In genomic region chr17:58254803-58255202, GRCh38 we compare ENCODE assay signal across 14 cellular contexts. TPM values are rescaled to one million over a fixed set of nuclear protein-coding genes. Genes with fewer than 3 reads are reported as not detected.
DNase-seq lines count a peak whose midpoint lies in the region; ATAC-seq and TF ChIP-seq lines count a peak whose summit lies in the region.
"Had no signal": no experiment of that assay in that cellular context is flagged by ENCODE, and none has a peak within 500 bp of the region (broad histone marks: within the 10 kb centered on the region; RNA-seq: fewer than 3 reads in every experiment).

No MANE protein-coding gene starts in this region.

- WGBS in iPS DF 6.9 (ENCODE audit: insufficient coverage, insufficient read length), result no CpG with 5 or more reads among the region's 8 CpGs
- 30% methylated on average over 8 of the region's 8 CpGs for WGBS in esophagus muscularis mucosa

- H3K27me3 ChIP-seq in PC-3 (ENCODE audit: low read length) (peaks cover 55% of the 10 kb centered on the region), iPS DF 6.9 (ENCODE audit: control insufficient read depth, insufficient read depth, low read length) (peaks cover 14% of the 10 kb centered on the region), upper lobe of right lung (peaks cover 28% of the 10 kb centered on the region), esophagus muscularis mucosa (peaks cover 0 to 54% (median 0%) of the 10 kb centered on the region in 4 donors)
- H3K27me3 ChIP-seq: ovary had no signal

- H3K9me3 ChIP-seq in PC-3 (ENCODE audit: low read length), result no peaks in the 10 kb centered on the region
- H3K9me3 ChIP-seq in iPS DF 6.9 (ENCODE audit: control insufficient read depth, insufficient read depth, low read length), result peaks cover 2% of the 10 kb centered on the region; the same call in 1 of the 2 replicates
- H3K9me3 ChIP-seq in upper lobe of right lung, result no peaks in the 10 kb centered on the region
- no peaks in the 10 kb centered on the region for H3K9me3 ChIP-seq in esophagus muscularis mucosa
- H3K9me3 ChIP-seq: ovary had no signal

- H4K20me1 ChIP-seq in PC-3 (ENCODE audit: low read length), result no peaks in the 10 kb centered on the region

- H3K9me2 ChIP-seq in PC-3 (replicated peaks; ENCODE audit: low read length), result no peaks in the 10 kb centered on the region

- TF ChIP-seq EP300 in esophagus muscularis mucosa (IDR thresholded peaks at IDR 0.05), result no peak

- no peak overlapping the region for H3K4me3 ChIP-seq in PC-3 (ENCODE audit: low read length)
- no peak overlapping the region for H3K4me3 ChIP-seq in iPS DF 6.9 (ENCODE audit: low read length)
- no peak overlapping the region for H3K4me3 ChIP-seq in upper lobe of right lung
- H3K4me3 ChIP-seq in esophagus muscularis mucosa, result no peak overlapping the region
- H3K4me3 ChIP-seq: ovary had no signal

- TF ChIP-seq CTCF in PC-3 (conservative IDR thresholded peaks at IDR 0.05; ENCODE audit: low read depth, low read length) (peak; percentile 65), upper lobe of right lung (IDR thresholded peaks at IDR 0.05) (peak; percentile 6), esophagus muscularis mucosa (IDR thresholded peaks at IDR 0.05) (no peak)

- BruUV-seq in PC-3 (replicated peaks; lab: Mats Ljungman, UMichigan), result no TSS peak

- no peak overlapping the region for H3K4me2 ChIP-seq in PC-3 (ENCODE audit: low read length)

- peak; percentile 45 for DNase-seq in activated CD8-positive, alpha-beta memory T cell treated with anti-CD3 and anti-CD28 coated beads for 24 hours
- no peak for DNase-seq in activated CD8-positive, alpha-beta memory T cell treated with anti-CD3 and anti-CD28 coated beads, Interleukin-2, amount 50 U/mL, for 4 hours
- DNase-seq in PC-3, result peak; percentile 35
- peak; percentile 39 for DNase-seq in iPS DF 6.9 (ENCODE audit: low read depth, low spot score)
- DNase-seq in upper lobe of right lung, result no peak
- DNase-seq in SIG-M5 (lab: John Stamatoyannopoulos, UW), result no peak
- DNase-seq in esophagus muscularis mucosa (ENCODE audit: extremely low spot score), result no peak
- DNase-seq: activated naive CD8-positive, alpha-beta T cell treated with anti-CD3 and anti-CD28 coated beads, Interleukin-2, amount 10 ng/mL, durations not matched to agents 7 days and 5 days; NCI-H2081; ovary had no signal

- H3K79me2 ChIP-seq in PC-3 (ENCODE audit: low read length), result no peaks in the 10 kb centered on the region

- POLR2A ChIA-PET in PC-3 (lab: Charles Lee; ENCODE audit: unreplicated experiment), result no interaction called here

- ATAC-seq in PC-3 (peak; percentile 49), upper lobe of right lung (no peak), GM18511 (IDR thresholded peaks at IDR 0.05; ENCODE audit: unreplicated experiment) (no peak)

- CTCF ChIA-PET in PC-3 (lab: Charles Lee), result no interaction called here

- no peak for TF ChIP-seq POLR2A in esophagus muscularis mucosa (IDR thresholded peaks at IDR 0.05; ENCODE audit: low read depth)

- H2AFZ ChIP-seq in PC-3 (ENCODE audit: low read length), result no peak overlapping the region

- H3K27ac ChIP-seq in PC-3 (ENCODE audit: low read length) (no peak overlapping the region), iPS DF 6.9 (ENCODE audit: low read length) (no peak overlapping the region), upper lobe of right lung (no peak overlapping the region), esophagus muscularis mucosa (replicated peaks in 1 of 4) (no peak overlapping the region)
- H3K27ac ChIP-seq: HL-60, ovary had no signal

- H3K4me1 ChIP-seq in PC-3 (ENCODE audit: insufficient read depth, low read length) (no peaks in the 10 kb centered on the region), iPS DF 6.9 (ENCODE audit: control insufficient read depth, insufficient read depth, low read length) (no peaks in the 10 kb centered on the region), upper lobe of right lung (no peaks in the 10 kb centered on the region), esophagus muscularis mucosa (peaks cover 0 to 4% (median 2%) of the 10 kb centered on the region in 4 donors)

- H3K9ac ChIP-seq in PC-3 (ENCODE audit: low read length), result no peak overlapping the region

- no peaks in the 10 kb centered on the region for H3F3A ChIP-seq in PC-3 (ENCODE audit: low read length, unreplicated experiment)

- H3K36me3 ChIP-seq in PC-3 (ENCODE audit: low read depth, low read length) (no peaks in the 10 kb centered on the region), iPS DF 6.9 (ENCODE audit: control insufficient read depth, insufficient read depth, low read length) (no peaks in the 10 kb centered on the region), upper lobe of right lung (no peaks in the 10 kb centered on the region), esophagus muscularis mucosa (no peaks in the 10 kb centered on the region)
- H3K36me3 ChIP-seq: ovary had no signal

- intact Hi-C loops in PC-3 (cut with micrococcal nuclease) (loop anchor here (2.0 kb wide), 1 partner anchor 132 kb away; no protein-coding TSS in a partner anchor), upper lobe of right lung (cut with DNase I) (no loop called here), esophagus muscularis mucosa (cut with DNase I) (no loop called here)

RNA-seq across cellular contexts. Expression of gene LPO, which starts 16.4 kb away (rescaled TPM):
- total RNA-seq in PC-3 (2014; rRNA removed) (not detected in 2 replicates), upper lobe of right lung (not detected), esophagus muscularis mucosa (not detected)
- total RNA-seq: activated naive CD8-positive, alpha-beta T cell treated with anti-CD3 and anti-CD28 coated beads, Interleukin-2, amount 10 ng/mL, durations not matched to agents 7 days and 5 days; cerebellum; SK-MEL-5 had no signal

RNA-seq across cellular contexts. Expression of gene MPO, which starts 25.9 kb away (rescaled TPM):
- total RNA-seq in PC-3 (2014; rRNA removed) (not detected in 2 replicates), upper lobe of right lung (0.35 TPM), esophagus muscularis mucosa (under 1 TPM in 2 of 4 donors, not detected in 2; 0.23 to 0.66 TPM)
- total RNA-seq: activated naive CD8-positive, alpha-beta T cell treated with anti-CD3 and anti-CD28 coated beads, Interleukin-2, amount 10 ng/mL, durations not matched to agents 7 days and 5 days; SK-MEL-5 had no signal

RNA-seq across cellular contexts. Expression of gene MKS1, which starts 35.7 kb away (rescaled TPM):
- total RNA-seq in PC-3 (2014; rRNA removed) (23.9 and 33.1 TPM in 2 replicates), upper lobe of right lung (15.9 TPM), esophagus muscularis mucosa (10 to 100 TPM in 1 of 4 donors, 1 to 10 TPM in 3; 6.2 to 12.5 (median 6.9) TPM)

Comparison
In these comparisons a context has a peak if more than half of its experiments do, and no peak if none do; other contexts are left out.
1. DNase-seq: peak in activated CD8-positive, alpha-beta memory T cell treated with anti-CD3 and anti-CD28 coated beads for 24 hours (single experiment), PC-3 (single experiment) and iPS DF 6.9 (single experiment); none in activated CD8-positive, alpha-beta memory T cell treated with anti-CD3 and anti-CD28 coated beads, Interleukin-2, amount 50 U/mL, for 4 hours (single experiment), upper lobe of right lung (single experiment), SIG-M5 (single experiment) and esophagus muscularis mucosa (single experiment).
2. CTCF ChIP-seq: peak in PC-3 (single experiment) and upper lobe of right lung (single experiment); none in esophagus muscularis mucosa (0 of 3).